16 cellular contexts compared by ENCODE assay signal in genomic region chr20:21832442-21833152, GRCh38.
DNase-seq lines count a peak whose midpoint lies in the region; ATAC-seq and TF ChIP-seq lines count a peak whose summit lies in the region.
"Had no signal": no experiment of that assay in that cellular context is flagged by ENCODE, and none has a peak within 500 bp of the region (broad histone marks: within the 10 kb centered on the region; RNA-seq: fewer than 3 reads in every experiment).

No MANE protein-coding gene starts in this region.

- TF ChIP-seq POLR2A in uterus (IDR thresholded peaks at IDR 0.05) (no peak), gastrocnemius medialis (IDR thresholded peaks at IDR 0.05) (no peak)

- H3K27ac ChIP-seq in mesendoderm (ENCODE audit: low read depth, low read length) (no peak overlapping the region), uterus (peak overlapping the region in 1 of 2 donors; percentile 14), gastrocnemius medialis (no peak overlapping the region)
- H3K27ac ChIP-seq: 22Rv1, PC-9 had no signal

- POLR2A ChIA-PET in WTC11 (lab: Charles Lee) = no interaction called here

- no peak overlapping the region for H2BK5ac ChIP-seq in mesendoderm (ENCODE audit: low read length)

- H3K56ac ChIP-seq in mesendoderm (ENCODE audit: low read length) = no peak overlapping the region

- H4K8ac ChIP-seq in mesendoderm (ENCODE audit: low read depth, low read length) = no peak overlapping the region

- DNase-seq in DMS 273 (lab: John Stamatoyannopoulos, UW; ENCODE audit: unreplicated experiment) (peak; percentile 48), DMS 273 treated with DMSO at 0.1 percent for 48 hours (lab: John Stamatoyannopoulos, UW) (no peak), WTC11 (ENCODE audit: low spot score) (no peak), mesendoderm (peak; percentile 26), uterus (peak; percentile 26 to 31), GM03348 (ENCODE audit: low spot score) (no peak), gastrocnemius medialis (no peak), NCI-H2029 treated with DMSO at 0.1 percent for 48 hours (lab: John Stamatoyannopoulos, UW) (no peak)
- DNase-seq: C1 segment of cervical spinal cord, COR-L47, DMS79 treated with DMSO at 0.1 percent for 48 hours, GF-D8, NCI-H1930, NCI-H524, PC-9 had no signal

- no peaks in the 10 kb centered on the region for H3K36me3 ChIP-seq in mesendoderm (ENCODE audit: control insufficient read depth, insufficient read depth, low read length)
- no peaks in the 10 kb centered on the region for H3K36me3 ChIP-seq in uterus
- no peaks in the 10 kb centered on the region for H3K36me3 ChIP-seq in gastrocnemius medialis

- WGBS in mesendoderm (ENCODE audit: extremely low coverage, insufficient coverage, low lambda C conversion rate) = no CpG with 5 or more reads among the region's 8 CpGs

- no peaks in the 10 kb centered on the region; the same call in 1 of the 2 replicates for H3K27me3 Mint-ChIP-seq in WTC11 (ENCODE audit: low read depth)

- H3K79me2 ChIP-seq in mesendoderm (ENCODE audit: control insufficient read depth, insufficient read depth, low read length) = no peaks in the 10 kb centered on the region

- H3K9me3 ChIP-seq in uterus = no peaks in the 10 kb centered on the region
- no peaks in the 10 kb centered on the region for H3K9me3 ChIP-seq in gastrocnemius medialis

- no peak overlapping the region for H3K4me3 ChIP-seq in mesendoderm (ENCODE audit: low read length)
- no peak overlapping the region for H3K4me3 ChIP-seq in uterus
- no peak overlapping the region for H3K4me3 ChIP-seq in gastrocnemius medialis
- H3K4me3 ChIP-seq: PC-9 had no signal

- no peaks in the 10 kb centered on the region for H3K4me1 Mint-ChIP-seq in WTC11

- H2BK120ac ChIP-seq in mesendoderm (ENCODE audit: low read depth, low read length) = no peak overlapping the region

- H3K4ac ChIP-seq in mesendoderm (ENCODE audit: low read depth, low read length) = no peak overlapping the region

- TF ChIP-seq CTCF in WTC11 (IDR thresholded peaks at IDR 0.05) (no peak), uterus (IDR thresholded peaks at IDR 0.05) (no peak), gastrocnemius medialis (IDR thresholded peaks at IDR 0.05 in 4 of 5, conservative IDR thresholded peaks at IDR 0.05 in 1 of 5) (no peak)

- no peak overlapping the region for H2BK15ac ChIP-seq in mesendoderm (replicated peaks; ENCODE audit: low read depth)

- H3K27me3 ChIP-seq in mesendoderm (ENCODE audit: insufficient read depth, low read length, poor library complexity) = no peaks in the 10 kb centered on the region
- H3K27me3 ChIP-seq in uterus = no peaks in the 10 kb centered on the region
- no peaks in the 10 kb centered on the region for H3K27me3 ChIP-seq in gastrocnemius medialis

- CTCF ChIA-PET in WTC11 (lab: Charles Lee) = interaction anchor here (1.1 to 1.5 kb wide), 2 partner anchors 23 to 274 kb away, joined by 3 to 6 read pairs; no protein-coding TSS in a partner anchor

- no peak overlapping the region for H3K4me2 ChIP-seq in mesendoderm (ENCODE audit: low read length)
- H3K4me2 ChIP-seq: PC-9 had no signal

- H3K9ac ChIP-seq in mesendoderm (ENCODE audit: low read length) = no peak overlapping the region

- H3K79me1 ChIP-seq in mesendoderm (ENCODE audit: low read length) = no peaks in the 10 kb centered on the region

- no peak overlapping the region for H3K18ac ChIP-seq in mesendoderm (ENCODE audit: low read length)

- H3K23ac ChIP-seq in mesendoderm (ENCODE audit: low read length) = no peak overlapping the region

- H3K4me1 ChIP-seq in mesendoderm (ENCODE audit: control insufficient read depth, low read depth, low read length) (no peaks in the 10 kb centered on the region), uterus (no peaks in the 10 kb centered on the region), gastrocnemius medialis (no peaks in the 10 kb centered on the region)

- no peak overlapping the region for H3K27ac Mint-ChIP-seq in WTC11

- in situ Hi-C loops in gastrocnemius medialis (cut with MboI; ENCODE audit: low sequenced_read_pairs in 4 of 4) = no loop called here

- no peaks in the 10 kb centered on the region for H3K9me3 Mint-ChIP-seq in WTC11

- H3K4me3 Mint-ChIP-seq in WTC11 = no peak overlapping the region

- H4K5ac ChIP-seq in mesendoderm (ENCODE audit: low read length) = no peak overlapping the region

- no peak overlapping the region for H2AK5ac ChIP-seq in mesendoderm (ENCODE audit: low read length)

- intact Hi-C loops in uterus (cut with DNase I; ENCODE audit: low total_unique reads) = no loop called here
- intact Hi-C loops in gastrocnemius medialis (cut with DNase I; ENCODE audit: low total_unique reads) = no loop called here

- ATAC-seq in WTC11 (peak; percentile 39; the same call in 1 of the 2 replicates), gastrocnemius medialis (no peak)

- H3K36me3 Mint-ChIP-seq in WTC11 = no peaks in the 10 kb centered on the region

TF ChIP-seq in WTC11, 78 proteins besides CTCF, POLR2A, EP300 and RAD21:
- TF ChIP-seq ZNF671 (CRISPR knock-in tag; IDR thresholded peaks at IDR 0.05) (no peak), STAT6 (CRISPR knock-in tag; conservative IDR thresholded peaks at IDR 0.05; ENCODE audit: low read depth) (no peak), FOXP1 (CRISPR knock-in tag; IDR thresholded peaks at IDR 0.05; ENCODE audit: borderline replicate concordance) (no peak), TCF7 (CRISPR knock-in tag; IDR thresholded peaks at IDR 0.05; ENCODE audit: low read depth) (no peak), ZNF512 (CRISPR knock-in tag; IDR thresholded peaks at IDR 0.05; ENCODE audit: borderline replicate concordance) (no peak), ZSCAN18 (CRISPR knock-in tag; IDR thresholded peaks at IDR 0.05) (no peak), NFE2L1 (CRISPR knock-in tag; IDR thresholded peaks at IDR 0.05) (no peak)

Comparison
In these comparisons a context has a peak if more than half of its experiments do, and no peak if none do; other contexts are left out.
1. DNase-seq: peak in DMS 273 (single experiment), mesendoderm (single experiment) and uterus (2 of 2); none in DMS 273 treated with DMSO at 0.1 percent for 48 hours (single experiment), WTC11 (single experiment), GM03348 (single experiment), gastrocnemius medialis (0 of 2) and NCI-H2029 treated with DMSO at 0.1 percent for 48 hours (single experiment).